Comparison of ENCODE assay signal across 8 cellular contexts in genomic region chr3:111690242-111690641, GRCh38.
DNase-seq lines count a peak whose midpoint lies in the region; ATAC-seq and TF ChIP-seq lines count a peak whose summit lies in the region.

No MANE protein-coding gene starts in this region.

- no peak for TF ChIP-seq CTCF in GM10248 (IDR thresholded peaks at IDR 0.05; ENCODE audit: control extremely low read depth, extremely low read depth, low read depth, missing control alignments)
- TF ChIP-seq CTCF in astrocyte of the spinal cord (IDR thresholded peaks at IDR 0.05; ENCODE audit: low read depth, low read length), result no peak

- peak; percentile 92 for ATAC-seq in GM21423 (IDR thresholded peaks at IDR 0.05; ENCODE audit: unreplicated experiment)
- ATAC-seq in HG03460 (IDR thresholded peaks at IDR 0.05; ENCODE audit: unreplicated experiment), result peak; percentile 93

- in situ Hi-C loops in astrocyte of the spinal cord (cut with HindIII; ENCODE audit: low sequenced_read_pairs), result no loop called here

- no peak overlapping the region for H3K4me3 ChIP-seq in astrocyte of the spinal cord (ENCODE audit: low read depth, low read length)

- POLR2A ChIA-PET in GM10248 (lab: Yijun Ruan, JAX), result no interaction called here

- CTCF ChIA-PET in GM10248 (lab: Yijun Ruan, JAX), result interaction anchor here (0.7 to 5.1 kb wide), 9 partner anchors 9 to 353 kb away, joined by 3 to 53 read pairs (median 3); no protein-coding TSS in a partner anchor

- peak; percentile 29 for DNase-seq in GM10248 (ENCODE audit: extremely low spot score)
- peak; percentile 78 for DNase-seq in astrocyte of the spinal cord (ENCODE audit: low read depth, low spot score)
- DNase-seq in anterior cingulate cortex (lab: John Stamatoyannopoulos, UW), result no peak
- DNase-seq in NCI-H2196 treated with DMSO at 0.1 percent for 48 hours (lab: John Stamatoyannopoulos, UW; ENCODE audit: unreplicated experiment), result no peak
- DNase-seq in CD1c-positive myeloid dendritic cell (ENCODE audit: extremely low spot score), result no peak
- DNase-seq in NCI-H510A (lab: John Stamatoyannopoulos, UW), result no peak

Comparison
In these comparisons a context has a peak if more than half of its experiments do, and no peak if none do; other contexts are left out.
1. DNase-seq: peak in GM10248 (single experiment) and astrocyte of the spinal cord (single experiment); none in anterior cingulate cortex (0 of 58), NCI-H2196 treated with DMSO at 0.1 percent for 48 hours (single experiment), CD1c-positive myeloid dendritic cell (single experiment) and NCI-H510A (single experiment).